ENCODE assay signal across 8 cellular contexts in genomic region chr20:45341939-45342862, GRCh38. TPM values are rescaled to one million over a fixed set of nuclear protein-coding genes. Genes with fewer than 3 reads are reported as not detected.
DNase-seq lines count a peak whose midpoint lies in the region; ATAC-seq and TF ChIP-seq lines count a peak whose summit lies in the region.

No MANE protein-coding gene starts in this region.

- peak overlapping the region; percentile 0 for H3K4me3 ChIP-seq in kidney epithelial cell (ENCODE audit: low read depth, low read length)

- DNase-seq in A172 (ENCODE audit: low spot score) (peak; percentile 69), caudate nucleus (lab: John Stamatoyannopoulos, UW) (peak in 40 of 61 donors; percentile 4 to 64 (median 30)), kidney epithelial cell (ENCODE audit: low read depth) (no peak), superior temporal gyrus (ENCODE audit: extremely low spot score) (peak; percentile 56), NCI-H1436 treated with DMSO at 0.1 percent for 48 hours (lab: John Stamatoyannopoulos, UW) (no peak), NCI-H1694 (lab: John Stamatoyannopoulos, UW) (no peak)

- peak; percentile 55; the same call in 1 of the 2 replicates for TF ChIP-seq EP300 in Ishikawa (IDR thresholded peaks at IDR 0.05; ENCODE audit: borderline replicate concordance)

- peak overlapping the region; percentile 67 for H3K27ac ChIP-seq in caudate nucleus (ENCODE audit: low read depth, low read length)

- no peaks in the 10 kb centered on the region for H3K36me3 ChIP-seq in kidney epithelial cell (ENCODE audit: control insufficient read depth, insufficient read depth, low read length)

- TF ChIP-seq CTCF in kidney epithelial cell (IDR thresholded peaks at IDR 0.05; ENCODE audit: insufficient read depth, low read length, poor library complexity, severe bottlenecking) = no peak

- TF ChIP-seq RAD21 in Ishikawa (IDR thresholded peaks at IDR 0.05; ENCODE audit: low read depth) = 0 out of 2 replicates have a peak, but pooled peaks have one; percentile 2

- no peak for ATAC-seq in HG03520 (IDR thresholded peaks at IDR 0.05; ENCODE audit: unreplicated experiment)

- no peaks in the 10 kb centered on the region for H3K27me3 ChIP-seq in kidney epithelial cell (ENCODE audit: control insufficient read depth, insufficient read depth, low read length)

TF ChIP-seq in Ishikawa, 13 proteins besides CTCF, POLR2A, EP300 and RAD21:
- TF ChIP-seq TEAD4 (IDR thresholded peaks at IDR 0.05) (peak; percentile 81), TCF12 (IDR thresholded peaks at IDR 0.05; ENCODE audit: low read depth) (peak; percentile 52; the same call in 1 of the 2 replicates), TAF1 (IDR thresholded peaks at IDR 0.05; ENCODE audit: low read depth) (no peak), USF1 (IDR thresholded peaks at IDR 0.05) (peak; percentile 87), ZBTB7A (IDR thresholded peaks at IDR 0.05; ENCODE audit: low read depth) (peak; percentile 22; the same call in 1 of the 2 replicates), CREB1 (IDR thresholded peaks at IDR 0.05; ENCODE audit: low read depth) (no peak), FOXM1 (IDR thresholded peaks at IDR 0.05; ENCODE audit: borderline replicate concordance, low read depth) (peak; percentile 32; the same call in 1 of the 2 replicates), MAX (IDR thresholded peaks at IDR 0.05) (peak; percentile 76)
TF ChIP-seq in Ishikawa: peak in this region for 6.

RNA-seq across cellular contexts. Expression of gene SDC4, which starts 6.0 kb away (rescaled TPM):
- total RNA-seq in A172 (2014; rRNA removed; shearing (Covaris generic)) = 42.4 and 43.9 TPM in 2 replicates
- 155 and 175 TPM in 2 replicates for total RNA-seq in kidney epithelial cell

RNA-seq across cellular contexts. Expression of gene SYS1, which starts 20.8 kb away (rescaled TPM):
- 14.5 and 18.6 TPM in 2 replicates for total RNA-seq in A172 (2014; rRNA removed; shearing (Covaris generic))
- total RNA-seq in kidney epithelial cell = 54.3 and 55.2 TPM in 2 replicates

RNA-seq across cellular contexts. Expression of gene MATN4, which starts 34.1 kb away (rescaled TPM):
- not detected in 2 replicates for total RNA-seq in A172 (2014; rRNA removed; shearing (Covaris generic))
- not detected in 2 replicates for total RNA-seq in kidney epithelial cell

RNA-seq across cellular contexts. Expression of gene RBPJL, which starts 35.6 kb away (rescaled TPM):
- not detected in 2 replicates for total RNA-seq in A172 (2014; rRNA removed; shearing (Covaris generic))
- not detected in 2 replicates for total RNA-seq in kidney epithelial cell

RNA-seq across cellular contexts. Expression of gene TP53TG5, which starts 35.9 kb away (rescaled TPM):
- total RNA-seq in A172 (2014; rRNA removed; shearing (Covaris generic)) = not detected in 2 replicates
- not detected in 2 replicates for total RNA-seq in kidney epithelial cell

Comparison
In these comparisons a context has a peak if more than half of its experiments do, and no peak if none do; other contexts are left out.
1. DNase-seq: peak in A172 (single experiment), caudate nucleus (40 of 61) and superior temporal gyrus (single experiment); none in kidney epithelial cell (single experiment), NCI-H1436 treated with DMSO at 0.1 percent for 48 hours (single experiment) and NCI-H1694 (single experiment).